8 cellular contexts compared by ENCODE assay signal in genomic region chr4:25915359-25915716, GRCh38. TPM values are rescaled to one million over a fixed set of nuclear protein-coding genes. Genes with fewer than 3 reads are reported as not detected.
DNase-seq lines count a peak whose midpoint lies in the region; ATAC-seq and TF ChIP-seq lines count a peak whose summit lies in the region.

No MANE protein-coding gene starts in this region.

- no peaks in the 10 kb centered on the region for H3K36me3 ChIP-seq in left ventricle myocardium inferior
- no peaks in the 10 kb centered on the region for H3K36me3 ChIP-seq in WERI-Rb-1
- H3K36me3 ChIP-seq in hepatocyte (replicated peaks; ENCODE audit: insufficient read depth, low read depth), result no peaks in the 10 kb centered on the region
- no peaks in the 10 kb centered on the region for H3K36me3 ChIP-seq in tibial nerve

- H2AFZ ChIP-seq in hepatocyte, result no peak overlapping the region

- H3K4me2 ChIP-seq in hepatocyte, result peak overlapping the region; percentile 79

- H4K20me1 ChIP-seq in hepatocyte (ENCODE audit: insufficient read depth, poor library complexity, severe bottlenecking), result no peaks in the 10 kb centered on the region

- intact Hi-C loops in left ventricle myocardium inferior (cut with micrococcal nuclease) (no loop called here), Right ventricle myocardium inferior (cut with DNase I) (loop anchor here (2.0 to 10.0 kb wide), 2 partner anchors 53 to 409 kb away; partner anchors contain the start of genes RBPJ and SEL1L3), left colon (cut with DNase I, micrococcal nuclease) (no loop called here)

- H3K27ac ChIP-seq in left ventricle myocardium inferior (replicated peaks) (peak overlapping the region; percentile 88), WERI-Rb-1 (peak overlapping the region; percentile 87), hepatocyte (no peak overlapping the region), tibial nerve (peak overlapping the region in 3 of 4 donors; percentile 88 to 93 (median 93))

- H3K4me3 ChIP-seq in left ventricle myocardium inferior (peak overlapping the region; percentile 76), WERI-Rb-1 (ENCODE audit: low read depth, low read length) (peak overlapping the region; percentile 67), hepatocyte (no peak overlapping the region), tibial nerve (peak overlapping the region in 2 of 4 donors; percentile 76 to 80)

- no peak for DNase-seq in left ventricle myocardium inferior
- DNase-seq in Right ventricle myocardium inferior (ENCODE audit: missing footprints), result no peak
- peak; percentile 30 for DNase-seq in WERI-Rb-1
- DNase-seq in hepatocyte (ENCODE audit: low spot score), result no peak
- DNase-seq in tibial nerve (ENCODE audit: low spot score in 2 of 2), result peak in 1 of 2 donors; percentile 63
- no peak for DNase-seq in ureter (ENCODE audit: low spot score)
- no peak for DNase-seq in left colon

- H3K27me3 ChIP-seq in left ventricle myocardium inferior (ENCODE audit: low read depth) (no peaks in the 10 kb centered on the region), WERI-Rb-1 (ENCODE audit: insufficient read depth, low read depth, severe bottlenecking) (no peaks in the 10 kb centered on the region), hepatocyte (no peaks in the 10 kb centered on the region), tibial nerve (no peaks in the 10 kb centered on the region)

- H3K9me2 ChIP-seq in hepatocyte (replicated peaks; ENCODE audit: insufficient read depth), result no peaks in the 10 kb centered on the region

- peak in 1 of 2 donors; percentile 39 for TF ChIP-seq EP300 in tibial nerve (IDR thresholded peaks at IDR 0.05)

- ATAC-seq in Right ventricle myocardium inferior, result no peak
- ATAC-seq in GM21825 (IDR thresholded peaks at IDR 0.05; ENCODE audit: unreplicated experiment), result no peak
- ATAC-seq in left colon, result no peak

- H3K9me3 ChIP-seq in left ventricle myocardium inferior (replicated peaks), result no peaks in the 10 kb centered on the region
- no peaks in the 10 kb centered on the region for H3K9me3 ChIP-seq in WERI-Rb-1 (ENCODE audit: severe bottlenecking)
- H3K9me3 ChIP-seq in hepatocyte (ENCODE audit: low read depth), result no peaks in the 10 kb centered on the region
- no peaks in the 10 kb centered on the region for H3K9me3 ChIP-seq in tibial nerve

- TF ChIP-seq POLR2A in tibial nerve (IDR thresholded peaks at IDR 0.05), result no peak

- H3K4me1 ChIP-seq in left ventricle myocardium inferior (peaks cover 33% of the 10 kb centered on the region), hepatocyte (ENCODE audit: insufficient read depth) (peaks cover 13% of the 10 kb centered on the region), tibial nerve (peaks cover 0 to 27% (median 0%) of the 10 kb centered on the region in 4 donors)

- H3K79me2 ChIP-seq in hepatocyte, result no peaks in the 10 kb centered on the region

- TF ChIP-seq CTCF in left ventricle myocardium inferior (IDR thresholded peaks at IDR 0.05; ENCODE audit: borderline replicate concordance) (no peak), WERI-Rb-1 (IDR thresholded peaks at IDR 0.05; ENCODE audit: low read depth, low read length) (no peak), hepatocyte (IDR thresholded peaks at IDR 0.05; ENCODE audit: poor library complexity) (no peak), tibial nerve (IDR thresholded peaks at IDR 0.05) (no peak)

- WGBS in hepatocyte (ENCODE audit: low lambda C conversion rate, missing lambda C conversion rate), result 90% methylated on average over 12 of the region's 12 CpGs
- WGBS in tibial nerve, 2 donors, result 50 to 64% methylated on average over 12 of the region's 12 CpGs

RNA-seq across cellular contexts. Expression of gene SMIM20, which starts 1.3 kb away (rescaled TPM):
- 45.4 TPM for total RNA-seq in left ventricle myocardium inferior
- 41.5 TPM for total RNA-seq in Right ventricle myocardium inferior
- 54.5 and 60.0 TPM in 2 replicates for total RNA-seq in hepatocyte
- 40.8 and 55.8 TPM in 2 replicates for polyA plus RNA-seq in hepatocyte
- 10 to 100 TPM; 14.7 to 31.0 (median 20.9) TPM for total RNA-seq in tibial nerve
- 28.3 TPM for total RNA-seq in ureter
- total RNA-seq in left colon, result 10 to 100 TPM; 31.6 to 31.8 TPM

RNA-seq across cellular contexts. Expression of gene SEL1L3, which starts 52.5 kb away (rescaled TPM):
- 3.2 TPM for total RNA-seq in left ventricle myocardium inferior
- 3.9 TPM for total RNA-seq in Right ventricle myocardium inferior
- 40.7 and 56.2 TPM in 2 replicates for total RNA-seq in hepatocyte
- polyA plus RNA-seq in hepatocyte, result 9.0 and 13.7 TPM in 2 replicates
- 10 to 100 TPM in 2 of 4 donors, 1 to 10 TPM in 2; 8.7 to 19.0 (median 11.1) TPM for total RNA-seq in tibial nerve
- 100 TPM for total RNA-seq in ureter
- total RNA-seq in left colon, result 100 to 1,000 TPM; 106 to 110 TPM
